Comparison of ENCODE assay signal across 32 cellular contexts in genomic region chr5:60131504-60131903, GRCh38.
"Had no signal": no experiment of that assay in that cellular context is flagged by ENCODE, and none has a peak within 500 bp of the region (broad histone marks: within the 10 kb centered on the region; RNA-seq: fewer than 3 reads in every experiment).

No MANE protein-coding gene starts in this region.

- DNase-seq: activated CD4-positive, alpha-beta memory T cell treated with anti-CD3 and anti-CD28 coated beads, Interleukin-2, amount 10 ng/mL, durations not matched to agents 7 days and 5 days; activated CD4-positive, alpha-beta T cell treated with anti-CD3 and anti-CD28 coated beads for 1 hour; activated CD4-positive, alpha-beta T cell treated with anti-CD3 and anti-CD28 coated beads for 36 hours; activated CD4-positive, alpha-beta T cell treated with anti-CD3 and anti-CD28 coated beads for 48 hours; activated CD4-positive, alpha-beta T cell treated with anti-CD3 and anti-CD28 coated beads, Interleukin-2, amount 10 ng/mL, durations not matched to agents 7 days and 5 days; activated CD4-positive, alpha-beta T cell treated with anti-CD3 and anti-CD28 coated beads, Interleukin-2, amount 50 U/mL, for 48 hours; activated CD4-positive, CD25-positive, alpha-beta regulatory T cell; activated CD8-positive, alpha-beta memory T cell treated with anti-CD3 and anti-CD28 coated beads for 24 hours; activated CD8-positive, alpha-beta memory T cell treated with anti-CD3 and anti-CD28 coated beads, Interleukin-2, amount 10 ng/mL, durations not matched to agents 7 days and 5 days; activated CD8-positive, alpha-beta memory T cell treated with anti-CD3 and anti-CD28 coated beads, Interleukin-2, amount 50 U/mL, for 48 hours; activated CD8-positive, alpha-beta T cell treated with anti-CD3 and anti-CD28 coated beads, Interleukin-2, amount 10 ng/mL, durations not matched to agents 7 days and 5 days; activated effector memory CD4-positive, alpha-beta T cell treated with Interleukin-2 at 50 U/mL for 16 hours; activated gamma-delta T cell; activated naive CD4-positive, alpha-beta T cell treated with anti-CD3 and anti-CD28 coated beads, Interleukin-2, amount 10 ng/mL, durations not matched to agents 7 days and 5 days; activated naive CD4-positive, alpha-beta T cell treated with Interleukin-2 at 50 U/mL for 16 hours; activated naive CD8-positive, alpha-beta T cell treated with anti-CD3 and anti-CD28 coated beads, Interleukin-2, amount 10 ng/mL, durations not matched to agents 7 days and 5 days; activated naive CD8-positive, alpha-beta T cell treated with anti-CD3 and anti-CD28 coated beads, Interleukin-2, amount 50 U/mL, for 24 hours; activated T-cell treated with anti-CD3 and anti-CD28 coated beads, Interleukin-2, amount 50 U/mL, for 24 hours; activated T-cell treated with anti-CD3 and anti-CD28 coated beads, Interleukin-2, amount 50 U/mL, for 48 hours; amygdala; anterior cingulate cortex; caudate nucleus; cerebellar nuclear complex; T-helper 2 cell; T-helper 9 cell; WERI-Rb-1 had no signal

- H3K27ac ChIP-seq: ascending aorta, cardiac muscle cell, WERI-Rb-1 had no signal

- FAIRE-seq: bronchial epithelial cell, TTC549 had no signal

- ATAC-seq: activated CD4-positive, alpha-beta T cell treated with anti-CD3 and anti-CD28 coated beads for 36 hours; activated CD4-positive, CD25-positive, alpha-beta regulatory T cell treated with anti-CD3 and anti-CD28 coated beads, Interleukin-2, amount 50 U/mL, for 24 hours; activated CD8-positive, alpha-beta memory T cell treated with anti-CD3 and anti-CD28 coated beads, Interleukin-2, amount 10 ng/mL, durations not matched to agents 7 days and 5 days; activated CD8-positive, alpha-beta T cell treated with anti-CD3 and anti-CD28 coated beads, Interleukin-2, amount 10 ng/mL, durations not matched to agents 7 days and 5 days; activated naive CD8-positive, alpha-beta T cell treated with anti-CD3 and anti-CD28 coated beads, Interleukin-2, amount 50 U/mL, for 24 hours; WTC11 had no signal

- H3K27me3 ChIP-seq: ascending aorta, cardiac muscle cell had no signal

- H3K4me1 ChIP-seq: ascending aorta had no signal

- H3K36me3 ChIP-seq: ascending aorta, cardiac muscle cell, WERI-Rb-1 had no signal

- H3K4me3 ChIP-seq: ascending aorta, cardiac muscle cell had no signal
